In the genomic region with DNA sequence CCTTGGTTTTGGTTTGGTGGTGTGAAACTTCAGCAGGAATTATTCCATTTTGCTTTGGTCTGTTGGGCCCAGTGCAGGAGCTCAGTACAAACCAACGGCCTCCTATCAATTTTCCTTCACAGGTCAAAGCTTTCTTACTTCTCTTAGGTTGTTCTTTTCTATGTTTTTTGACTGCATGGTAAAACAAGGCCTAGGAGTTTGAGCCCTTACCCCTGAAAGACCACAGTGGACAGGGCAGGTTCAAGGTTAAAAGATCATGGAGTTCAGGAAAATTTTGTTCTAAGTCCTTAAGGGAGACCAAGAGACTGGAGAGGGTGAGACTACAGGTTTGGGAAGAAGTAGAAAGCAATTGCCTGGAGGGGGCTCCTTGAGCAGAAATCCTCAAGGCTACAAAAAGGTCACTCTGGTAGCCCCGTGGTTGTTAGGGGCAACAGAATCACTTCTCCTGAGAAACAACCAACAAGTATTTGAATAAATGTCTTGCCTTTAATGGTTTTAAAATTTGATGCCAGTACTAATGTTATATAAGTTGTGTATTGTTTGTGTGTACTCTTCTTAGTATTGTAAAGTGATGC, we compare ENCODE assay signal across 12 cellular contexts. TPM values are rescaled to one million over a fixed set of nuclear protein-coding genes. Genes with fewer than 3 reads are reported as not detected.
DNase-seq lines count a peak whose midpoint lies in the region; ATAC-seq and TF ChIP-seq lines count a peak whose summit lies in the region.
"Had no signal": no experiment of that assay in that cellular context is flagged by ENCODE, and none has a peak within 500 bp of the region (broad histone marks: within the 10 kb centered on the region; RNA-seq: fewer than 3 reads in every experiment).

No MANE protein-coding gene starts in this region.

- H3K4me2 ChIP-seq in mesendoderm (ENCODE audit: low read length), result no peak overlapping the region

- no peak for TF ChIP-seq CTCF in heart right ventricle (IDR thresholded peaks at IDR 0.05)
- TF ChIP-seq CTCF in brain microvascular endothelial cell (IDR thresholded peaks at IDR 0.05; ENCODE audit: low read depth, low read length, missing control alignments), result no peak
- no peak for TF ChIP-seq CTCF in vagina (IDR thresholded peaks at IDR 0.05)
- no peak for TF ChIP-seq CTCF in suprapubic skin (IDR thresholded peaks at IDR 0.05)

- no peaks in the 10 kb centered on the region for H3K36me3 ChIP-seq in heart right ventricle
- no peaks in the 10 kb centered on the region for H3K36me3 ChIP-seq in brain microvascular endothelial cell (replicated peaks)
- H3K36me3 ChIP-seq in mesendoderm (ENCODE audit: control insufficient read depth, insufficient read depth, low read length), result no peaks in the 10 kb centered on the region
- no peaks in the 10 kb centered on the region for H3K36me3 ChIP-seq in vagina
- H3K36me3 ChIP-seq in suprapubic skin, result no peaks in the 10 kb centered on the region

- H3K4me3 ChIP-seq in heart right ventricle (no peak overlapping the region), brain microvascular endothelial cell (ENCODE audit: low read depth, low read length) (no peak overlapping the region), mesendoderm (ENCODE audit: low read length) (no peak overlapping the region), vagina (no peak overlapping the region), suprapubic skin (no peak overlapping the region)

- in situ Hi-C loops in brain microvascular endothelial cell (cut with HindIII; ENCODE audit: low pct_ligation_motif_present, low sequenced_read_pairs), result loop anchor here (25.0 kb wide), 1 partner anchor 93 kb away; no protein-coding TSS in a partner anchor

- H2AK5ac ChIP-seq in mesendoderm (ENCODE audit: low read length), result no peak overlapping the region

- H3K27ac ChIP-seq in heart right ventricle (peak overlapping the region in 6 of 10 donors; percentile 16 to 51 (median 36)), brain microvascular endothelial cell (peak overlapping the region; percentile 54), mesendoderm (ENCODE audit: low read depth, low read length) (no peak overlapping the region), vagina (peak overlapping the region; percentile 51), suprapubic skin (no peak overlapping the region)

- peaks cover 0 to 40% (median 13%) of the 10 kb centered on the region in 9 donors for H3K4me1 ChIP-seq in heart right ventricle
- H3K4me1 ChIP-seq in mesendoderm (ENCODE audit: control insufficient read depth, low read depth, low read length), result no peaks in the 10 kb centered on the region
- H3K4me1 ChIP-seq in vagina, result peaks cover 18% of the 10 kb centered on the region
- H3K4me1 ChIP-seq in suprapubic skin, result no peaks in the 10 kb centered on the region

- no peak overlapping the region for H2BK120ac ChIP-seq in mesendoderm (ENCODE audit: low read depth, low read length)

- H3K4ac ChIP-seq in mesendoderm (ENCODE audit: low read depth, low read length), result no peak overlapping the region

- H2BK15ac ChIP-seq in mesendoderm (replicated peaks; ENCODE audit: low read depth), result no peak overlapping the region

- 65 to 69% methylated on average over 2 of the region's 2 CpGs for whole genome bisulfite sequencing in heart right ventricle, 2 donors
- WGBS in mesendoderm (ENCODE audit: extremely low coverage, insufficient coverage, low lambda C conversion rate), result no CpG with 5 or more reads among the region's 2 CpGs
- 85% methylated on average over 2 of the region's 2 CpGs for WGBS in suprapubic skin

- DNase-seq in heart right ventricle (no peak), Right ventricle myocardium superior (no peak), brain microvascular endothelial cell (no peak), mesendoderm (peak; percentile 62), vagina (ENCODE audit: extremely low spot score in 2 of 2) (no peak), hepatic stellate cell (ENCODE audit: low spot score) (no peak), suprapubic skin (ENCODE audit: low spot score in 2 of 2) (no peak)
- DNase-seq: activated naive CD4-positive, alpha-beta T cell treated with anti-CD3 and anti-CD28 coated beads for 36 hours; left cardiac atrium; nephron progenitor cell; stimulated activated naive CD4-positive, alpha-beta T cell had no signal

- ATAC-seq in heart right ventricle (no peak), Right ventricle myocardium superior (ENCODE audit: poor library complexity) (no peak), GM21717 (IDR thresholded peaks at IDR 0.05; ENCODE audit: unreplicated experiment) (no peak)

- no peak overlapping the region for H3K23ac ChIP-seq in mesendoderm (ENCODE audit: low read length)

- TF ChIP-seq POLR2A in vagina (IDR thresholded peaks at IDR 0.05) (no peak), suprapubic skin (IDR thresholded peaks at IDR 0.05) (no peak)

- no peaks in the 10 kb centered on the region for H3K79me1 ChIP-seq in mesendoderm (ENCODE audit: low read length)

- no peak overlapping the region for H4K5ac ChIP-seq in mesendoderm (ENCODE audit: low read length)

- H3K9me3 ChIP-seq in heart right ventricle (no peaks in the 10 kb centered on the region), vagina (no peaks in the 10 kb centered on the region), suprapubic skin (no peaks in the 10 kb centered on the region)

- H3K27me3 ChIP-seq in heart right ventricle (no peaks in the 10 kb centered on the region), brain microvascular endothelial cell (replicated peaks) (no peaks in the 10 kb centered on the region), mesendoderm (ENCODE audit: insufficient read depth, low read length, poor library complexity) (no peaks in the 10 kb centered on the region), vagina (no peaks in the 10 kb centered on the region), suprapubic skin (no peaks in the 10 kb centered on the region)

- no peak overlapping the region for H3K56ac ChIP-seq in mesendoderm (ENCODE audit: low read length)

- H3K9ac ChIP-seq in mesendoderm (ENCODE audit: low read length), result no peak overlapping the region

- H3K18ac ChIP-seq in mesendoderm (ENCODE audit: low read length), result no peak overlapping the region

- intact Hi-C loops in heart right ventricle (cut with DNase I), result loop anchor here in 7 of 10 donors (5.0 to 10.0 kb wide), 7 partner anchors 63 to 476 kb away; no protein-coding TSS in a partner anchor
- intact Hi-C loops in Right ventricle myocardium superior (cut with DNase I), result no loop called here
- intact Hi-C loops in vagina (cut with DNase I), result loop anchor here (10.0 kb wide), 1 partner anchor 306 kb away; no protein-coding TSS in a partner anchor

- H3K79me2 ChIP-seq in mesendoderm (ENCODE audit: control insufficient read depth, insufficient read depth, low read length), result no peaks in the 10 kb centered on the region

- TF ChIP-seq EP300 in suprapubic skin (IDR thresholded peaks at IDR 0.05), result no peak

- no peak overlapping the region for H4K8ac ChIP-seq in mesendoderm (ENCODE audit: low read depth, low read length)

- H2BK5ac ChIP-seq in mesendoderm (ENCODE audit: low read length), result no peak overlapping the region

RNA-seq across cellular contexts. Expression of a gene that starts 40.9 kb away (rescaled TPM):
- total RNA-seq in heart right ventricle (10 to 100 TPM; 19.1 to 36.6 (median 27.7) TPM), Right ventricle myocardium superior (22.6 TPM), vagina (36.1 TPM), suprapubic skin (10 to 100 TPM; 12.6 to 62.0 (median 17.4) TPM)
- polyA plus RNA-seq in heart right ventricle, result 1 to 10 TPM; 4.8 to 8.7 TPM
- polyA plus RNA-seq in mesendoderm (2013, experiment 1 of 2), result 6.5 TPM
- polyA plus RNA-seq in mesendoderm (2013, experiment 2 of 2), result 5.9 TPM

Comparison
In these comparisons a context has a peak if more than half of its experiments do, and no peak if none do; other contexts are left out.
1. H3K27ac ChIP-seq: peak in heart right ventricle (6 of 10), brain microvascular endothelial cell (single experiment) and vagina (single experiment); none in mesendoderm (single experiment) and suprapubic skin (single experiment).